In the genomic region with DNA sequence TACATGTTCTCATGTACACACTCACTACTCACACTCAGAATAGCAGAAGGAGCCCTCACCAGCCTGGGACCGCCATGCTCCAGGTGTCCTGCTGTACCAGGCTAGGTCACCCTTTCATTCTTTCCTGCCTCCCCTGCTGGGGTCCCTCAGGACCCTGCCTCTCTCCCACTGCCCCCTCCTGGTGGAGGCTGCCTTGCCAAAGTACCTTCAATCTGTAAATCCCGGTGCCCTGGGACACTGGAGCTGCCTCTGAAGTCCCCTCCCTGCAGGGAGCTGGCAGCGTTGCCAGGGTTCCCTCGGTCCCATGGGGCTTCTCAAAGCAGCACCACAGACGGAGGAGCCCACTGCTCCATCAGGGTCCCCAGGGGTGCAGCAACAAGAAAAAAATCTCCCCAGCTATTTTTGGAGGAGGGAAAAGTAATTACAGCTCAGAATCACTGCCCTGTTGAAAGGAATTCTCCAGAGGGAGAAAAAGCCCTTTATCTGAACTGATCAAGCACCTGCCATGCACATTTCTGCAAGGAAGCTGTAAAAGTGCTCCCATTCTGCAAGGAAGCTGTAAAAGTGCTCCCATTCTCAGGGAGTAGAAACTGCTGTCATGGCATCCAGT, we compare ENCODE assay signal across 14 cellular contexts.
"Had no signal": no experiment of that assay in that cellular context is flagged by ENCODE, and none has a peak within 500 bp of the region (broad histone marks: within the 10 kb centered on the region; RNA-seq: fewer than 3 reads in every experiment).

No MANE protein-coding gene starts in this region.

- H3K27me3 Mint-ChIP-seq: activated naive CD8-positive, alpha-beta T cell treated with anti-CD3 and anti-CD28 coated beads, Interleukin-2, amount 50 U/mL, for 24 hours had no signal

- H3K27ac Mint-ChIP-seq: activated CD8-positive, alpha-beta T cell treated with anti-CD3 and anti-CD28 coated beads, Interleukin-2, amount 10 ng/mL, durations not matched to agents 7 days and 5 days; activated naive CD8-positive, alpha-beta T cell treated with anti-CD3 and anti-CD28 coated beads, Interleukin-2, amount 50 U/mL, for 24 hours had no signal

- H3K4me3 Mint-ChIP-seq: activated CD8-positive, alpha-beta T cell treated with anti-CD3 and anti-CD28 coated beads, Interleukin-2, amount 10 ng/mL, durations not matched to agents 7 days and 5 days; activated naive CD8-positive, alpha-beta T cell treated with anti-CD3 and anti-CD28 coated beads, Interleukin-2, amount 50 U/mL, for 24 hours; nephron progenitor cell had no signal

- H3K9me3 ChIP-seq: tibial artery had no signal

- H3K4me3 ChIP-seq: tibial artery had no signal

- H2AFZ ChIP-seq: parathyroid adenoma had no signal

- H3K79me2 ChIP-seq: parathyroid adenoma had no signal

- H3K4me1 ChIP-seq: parathyroid adenoma, tibial artery had no signal

- H3K27ac ChIP-seq: parathyroid adenoma, tibial artery had no signal

- DNase-seq: activated CD4-positive, alpha-beta T cell treated with anti-CD3 and anti-CD28 coated beads for 4 hours; activated CD8-positive, alpha-beta memory T cell treated with anti-CD3 and anti-CD28 coated beads, Interleukin-2, amount 50 U/mL, for 48 hours; activated CD8-positive, alpha-beta T cell treated with anti-CD3 and anti-CD28 coated beads, Interleukin-2, amount 10 ng/mL, durations not matched to agents 7 days and 5 days; activated naive CD4-positive, alpha-beta T cell treated with Interleukin-2 at 50 U/mL for 16 hours; activated naive CD8-positive, alpha-beta T cell treated with anti-CD3 and anti-CD28 coated beads, Interleukin-2, amount 50 U/mL, for 24 hours; effector CD4-positive, alpha-beta T cell; foreskin melanocyte; kidney; left ventricle myocardium superior; mesenchymal stem cell; nephron progenitor cell; SW 1271; tibial artery had no signal

- H3K36me3 ChIP-seq: tibial artery had no signal

- ATAC-seq: activated CD8-positive, alpha-beta T cell treated with anti-CD3 and anti-CD28 coated beads, Interleukin-2, amount 10 ng/mL, durations not matched to agents 7 days and 5 days; activated naive CD8-positive, alpha-beta T cell treated with anti-CD3 and anti-CD28 coated beads, Interleukin-2, amount 50 U/mL, for 24 hours; left ventricle myocardium superior had no signal
